In the genomic region with DNA sequence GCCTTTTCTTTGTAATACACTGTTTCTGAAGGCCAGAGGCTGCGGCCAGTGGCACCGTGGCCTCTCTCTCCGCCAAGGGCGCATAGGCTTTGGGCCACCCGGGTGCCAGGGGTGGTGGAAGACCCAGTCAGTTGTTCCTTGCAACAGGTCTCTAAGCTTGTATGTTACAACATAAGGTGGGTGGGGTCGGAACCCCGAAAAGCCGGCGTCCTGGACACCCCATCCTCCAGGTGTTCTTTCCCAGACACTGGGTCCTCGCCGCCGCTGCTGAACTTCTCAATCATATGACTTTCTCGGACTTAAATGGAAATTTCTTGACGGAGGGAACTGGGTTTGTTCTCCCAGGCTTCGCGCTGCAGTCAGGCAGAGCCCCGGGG, we compare ENCODE assay signal across 9 cellular contexts. TPM values are rescaled to one million over a fixed set of nuclear protein-coding genes. Genes with fewer than 3 reads are reported as not detected.
DNase-seq lines count a peak whose midpoint lies in the region; ATAC-seq and TF ChIP-seq lines count a peak whose summit lies in the region.
"Had no signal": no experiment of that assay in that cellular context is flagged by ENCODE, and none has a peak within 500 bp of the region (broad histone marks: within the 10 kb centered on the region; RNA-seq: fewer than 3 reads in every experiment).

No MANE protein-coding gene starts in this region.

- WGBS in mammary epithelial cell (ENCODE audit: low coverage, missing lambda C conversion rate) = 22% methylated on average over 14 of the region's 17 CpGs

- H2AFZ ChIP-seq in mammary epithelial cell (ENCODE audit: low read depth, low read length) = peak overlapping the region; percentile 92

- in situ Hi-C loops in mammary epithelial cell (cut with MboI; ENCODE audit: low sequenced_read_pairs in 2 of 2) (loop anchor here in 1 of 2 donors (10.0 kb wide), 1 partner anchor 504 kb away; no protein-coding TSS in a partner anchor), G401 (cut with HindIII; ENCODE audit: low sequenced_read_pairs) (no loop called here)

- H3K4me1 ChIP-seq in mammary epithelial cell (ENCODE audit: insufficient read depth, low read length) (peaks cover 21% of the 10 kb centered on the region), SJCRH30 (no peaks in the 10 kb centered on the region)

- DNase-seq in stimulated activated CD4-positive, alpha-beta T cell treated with anti-CD3 and anti-CD28 coated beads, Interleukin-12 subunit alpha, Interleukin-12 subunit beta, amount 100 ng/mL, for 4 hours = peak; percentile 10
- DNase-seq in stimulated activated CD4-positive, alpha-beta T cell treated with anti-CD3 and anti-CD28 coated beads, Interleukin-4, amount 100 ng/mL, for 24 hours = no peak
- no peak for DNase-seq in mammary epithelial cell
- peak in 4 of 10 donors; percentile 11 to 35 (median 26) for DNase-seq in naive thymus-derived CD8-positive, alpha-beta T cell
- DNase-seq in mucosa of gallbladder (ENCODE audit: low spot score) = no peak
- DNase-seq in G401 (ENCODE audit: low spot score) = no peak
- no peak for DNase-seq in SJCRH30

- H3K4me1 Mint-ChIP-seq in naive thymus-derived CD8-positive, alpha-beta T cell = peaks cover 27 to 64% (median 58%) of the 10 kb centered on the region in 4 donors

- peak overlapping the region; percentile 91 to 100 (median 98) for H3K4me3 Mint-ChIP-seq in naive thymus-derived CD8-positive, alpha-beta T cell

- intact Hi-C loops in mammary epithelial cell (cut with micrococcal nuclease) = loop anchor here (1.0 to 10.0 kb wide), 6 partner anchors 126 to 706 kb away; no protein-coding TSS in a partner anchor

- H3K79me2 ChIP-seq in mammary epithelial cell (ENCODE audit: insufficient read depth, low read length) = peaks cover 36% of the 10 kb centered on the region

- H3K27me3 ChIP-seq in mammary epithelial cell (ENCODE audit: insufficient read depth, low read length) (no peaks in the 10 kb centered on the region), SJCRH30 (no peaks in the 10 kb centered on the region)
- H3K27me3 ChIP-seq: ovary had no signal

- no peaks in the 10 kb centered on the region for H3K36me3 ChIP-seq in mammary epithelial cell (ENCODE audit: insufficient read depth, low read length)
- no peaks in the 10 kb centered on the region for H3K36me3 ChIP-seq in SJCRH30
- H3K36me3 ChIP-seq: ovary had no signal

- dilution Hi-C loops in mammary epithelial cell (cut with HindIII; ENCODE audit: low sequenced_read_pairs) = no loop called here

- H3K9ac ChIP-seq in mammary epithelial cell (ENCODE audit: insufficient read depth, low read length) = no peak overlapping the region

- no peaks in the 10 kb centered on the region for H4K20me1 ChIP-seq in mammary epithelial cell (ENCODE audit: insufficient read depth, low read length)

- H3K4me3 ChIP-seq in mammary epithelial cell (replicated peaks in 1 of 3; ENCODE audit: insufficient read depth in 1 of 3, low read depth in 2 of 3, low read length in 3 of 3) (peak overlapping the region; percentile 65 to 72 (median 72)), SJCRH30 (no peak overlapping the region)
- H3K4me3 ChIP-seq: ovary had no signal

- no peaks in the 10 kb centered on the region for H3K27me3 Mint-ChIP-seq in naive thymus-derived CD8-positive, alpha-beta T cell

- no peak for ATAC-seq in naive thymus-derived CD8-positive, alpha-beta T cell
- no peak for ATAC-seq in GM18502 (IDR thresholded peaks at IDR 0.05; ENCODE audit: poor library complexity, unreplicated experiment)

- no peaks in the 10 kb centered on the region for H3K36me3 Mint-ChIP-seq in naive thymus-derived CD8-positive, alpha-beta T cell

- POLR2A ChIA-PET in naive thymus-derived CD8-positive, alpha-beta T cell (lab: Charles Lee) = interaction anchor here (0.7 to 2.1 kb wide), 14 partner anchors 8 to 899 kb away, joined by 3 to 8 read pairs (median 4); a partner anchor contains a TSS

- H3K9me3 ChIP-seq in mammary epithelial cell (replicated peaks; ENCODE audit: insufficient read depth, low read length) (no peaks in the 10 kb centered on the region), SJCRH30 (replicated peaks) (no peaks in the 10 kb centered on the region)
- H3K9me3 ChIP-seq: ovary had no signal

- TF ChIP-seq CTCF in mammary epithelial cell (conservative IDR thresholded peaks at IDR 0.05 in 1 of 2, IDR thresholded peaks at IDR 0.05 in 1 of 2; ENCODE audit: extremely low read depth in 1 of 2, insufficient read depth in 1 of 2, low read depth in 1 of 2, low read length in 2 of 2) = no peak

- CTCF ChIA-PET in mammary epithelial cell (lab: Charles Lee; ENCODE audit: low non-redundant PET) = no interaction called here

- H3K9me3 Mint-ChIP-seq in naive thymus-derived CD8-positive, alpha-beta T cell = no peaks in the 10 kb centered on the region

- H3K27ac ChIP-seq in mammary epithelial cell (ENCODE audit: insufficient read depth, low read depth, low read length) = no peak overlapping the region
- H3K27ac ChIP-seq in SJCRH30 = no peak overlapping the region
- H3K27ac ChIP-seq: ovary had no signal

- peak overlapping the region; percentile 79 to 99 (median 94) for H3K27ac Mint-ChIP-seq in naive thymus-derived CD8-positive, alpha-beta T cell

- BruUV-seq in mammary epithelial cell (replicated peaks; lab: Mats Ljungman, UMichigan) = no TSS peak

- peak overlapping the region; percentile 95 for H3K4me2 ChIP-seq in mammary epithelial cell (ENCODE audit: insufficient read depth, low read depth, low read length)

RNA-seq across cellular contexts. Expression of a gene that starts 1.0 kb away (rescaled TPM):
- 10 to 100 TPM; 10.5 to 11.8 TPM for total RNA-seq in mammary epithelial cell
- 4.0 TPM for polyA plus RNA-seq in mammary epithelial cell
- polyA minus RNA-seq in mammary epithelial cell = 7.6 TPM
- total RNA-seq in naive thymus-derived CD8-positive, alpha-beta T cell = 10 to 100 TPM in 1 of 2 experiments, 1 to 10 TPM in 1; 9.4 to 10.7 TPM
- polyA plus RNA-seq in naive thymus-derived CD8-positive, alpha-beta T cell = 1 to 10 TPM; 2.3 to 4.8 (median 3.5) TPM
- total RNA-seq in mucosa of gallbladder = 2.3 TPM
- total RNA-seq in G401 (2014; rRNA removed; shearing (Covaris generic)) = not detected in 2 replicates
- total RNA-seq in SJCRH30 (2014; rRNA removed; shearing (Covaris generic)) = not detected in 2 replicates
